18 cellular contexts compared by ENCODE assay signal in the genomic region with DNA sequence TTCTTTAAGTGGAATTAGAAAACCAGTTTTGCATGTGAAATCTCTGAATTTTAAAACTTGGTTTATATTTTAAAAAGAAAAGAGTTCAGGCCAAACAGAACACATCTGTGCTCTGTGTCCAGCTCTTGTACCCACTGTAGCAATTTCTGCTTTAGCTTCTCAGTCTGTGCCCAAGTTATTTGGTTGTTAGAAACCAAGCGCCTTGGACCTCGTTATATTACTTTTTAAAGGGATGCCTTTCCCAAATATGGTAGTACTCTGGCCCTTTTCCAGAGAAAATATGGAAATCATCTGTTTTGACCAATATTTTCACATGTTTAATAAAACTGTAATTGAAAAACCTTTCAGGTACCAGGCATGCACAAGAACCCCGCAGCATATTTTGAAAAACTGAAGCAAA. TPM values are rescaled to one million over a fixed set of nuclear protein-coding genes. Genes with fewer than 3 reads are reported as not detected.
DNase-seq lines count a peak whose midpoint lies in the region; ATAC-seq and TF ChIP-seq lines count a peak whose summit lies in the region.
"Had no signal": no experiment of that assay in that cellular context is flagged by ENCODE, and none has a peak within 500 bp of the region (broad histone marks: within the 10 kb centered on the region; RNA-seq: fewer than 3 reads in every experiment).

No MANE protein-coding gene starts in this region.

- no peak overlapping the region for H3K9ac ChIP-seq in rectal smooth muscle tissue (ENCODE audit: low read length)

- H3K36me3 ChIP-seq in CD8-positive, alpha-beta T cell (ENCODE audit: insufficient read depth, low read length) = no peaks in the 10 kb centered on the region
- no peaks in the 10 kb centered on the region for H3K36me3 ChIP-seq in rectal smooth muscle tissue (ENCODE audit: control insufficient read depth, insufficient read depth, low read length)
- H3K36me3 ChIP-seq: cardiac muscle cell had no signal

- H3K27me3 ChIP-seq in CD8-positive, alpha-beta T cell (ENCODE audit: insufficient read depth, low read length) = no peaks in the 10 kb centered on the region
- no peaks in the 10 kb centered on the region for H3K27me3 ChIP-seq in rectal smooth muscle tissue (ENCODE audit: control insufficient read depth, insufficient read depth, low read length)
- H3K27me3 ChIP-seq: cardiac muscle cell, hepatocyte, tibial artery had no signal

- peak overlapping the region; percentile 99 for H3K27ac Mint-ChIP-seq in T-helper 1 cell treated with Interleukin-12 subunit alpha and Interleukin-12 subunit beta and Interleukin-4 antibody, amounts not matched to agents 30 μg/mL and 1 μg/mL, for 36 hours
- H3K27ac Mint-ChIP-seq in CD8-positive, alpha-beta T cell = peak overlapping the region; percentile 94
- peak overlapping the region; percentile 97 for H3K27ac Mint-ChIP-seq in activated naive CD8-positive, alpha-beta T cell
- no peak overlapping the region for H3K27ac Mint-ChIP-seq in progenitor cell of endocrine pancreas

- H3K36me3 Mint-ChIP-seq in T-helper 1 cell treated with Interleukin-12 subunit alpha and Interleukin-12 subunit beta and Interleukin-4 antibody, amounts not matched to agents 30 μg/mL and 1 μg/mL, for 36 hours (ENCODE audit: low read depth) = peaks cover 52% of the 10 kb centered on the region
- H3K36me3 Mint-ChIP-seq in CD8-positive, alpha-beta T cell = peaks cover 67% of the 10 kb centered on the region
- H3K36me3 Mint-ChIP-seq in activated naive CD8-positive, alpha-beta T cell = peaks cover 49% of the 10 kb centered on the region
- H3K36me3 Mint-ChIP-seq in progenitor cell of endocrine pancreas (ENCODE audit: insufficient read depth) = peaks cover 25% of the 10 kb centered on the region

- no peak overlapping the region for H3K27ac ChIP-seq in CD8-positive, alpha-beta T cell (ENCODE audit: low read depth, low read length)
- peak overlapping the region; percentile 52 for H3K27ac ChIP-seq in rectal smooth muscle tissue (ENCODE audit: low read depth, low read length)
- H3K27ac ChIP-seq: 22Rv1, cardiac muscle cell, hepatocyte had no signal

- no peak for DNase-seq in T-helper 1 cell
- no peak for DNase-seq in CD8-positive, alpha-beta T cell
- DNase-seq in OCI-M2 (lab: John Stamatoyannopoulos, UW; ENCODE audit: unreplicated experiment) = no peak
- DNase-seq in progenitor cell of endocrine pancreas (ENCODE audit: low spot score, unreplicated experiment) = no peak
- DNase-seq in hypothalamus (lab: John Stamatoyannopoulos, UW) = no peak
- DNase-seq: IMR-90; kidney glomerular epithelial cell; NCI-H2081 treated with DMSO at 0.1 percent for 48 hours; NCI-H526; PC-3; stimulated activated CD4-positive, alpha-beta T cell treated with anti-CD3 and anti-CD28 coated beads, Interleukin-4, amount 100 ng/mL, for 1 hour; tibial artery had no signal

- no peak overlapping the region for H3K4me3 Mint-ChIP-seq in T-helper 1 cell treated with Interleukin-12 subunit alpha and Interleukin-12 subunit beta and Interleukin-4 antibody, amounts not matched to agents 30 μg/mL and 1 μg/mL, for 36 hours
- no peak overlapping the region for H3K4me3 Mint-ChIP-seq in CD8-positive, alpha-beta T cell
- H3K4me3 Mint-ChIP-seq in activated naive CD8-positive, alpha-beta T cell = peak overlapping the region; percentile 81
- H3K4me3 Mint-ChIP-seq in progenitor cell of endocrine pancreas (ENCODE audit: low read depth) = no peak overlapping the region

- CTCF ChIA-PET in CD8-positive, alpha-beta T cell (lab: Charles Lee) = interaction anchor here (0.9 to 2.3 kb wide), 4 partner anchors 10 to 314 kb away, joined by 3 to 9 read pairs (median 5); no protein-coding TSS in a partner anchor

- peaks cover 87% of the 10 kb centered on the region for H3K4me1 Mint-ChIP-seq in T-helper 1 cell treated with Interleukin-12 subunit alpha and Interleukin-12 subunit beta and Interleukin-4 antibody, amounts not matched to agents 30 μg/mL and 1 μg/mL, for 36 hours (ENCODE audit: low read depth)
- peaks cover 97% of the 10 kb centered on the region for H3K4me1 Mint-ChIP-seq in CD8-positive, alpha-beta T cell (ENCODE audit: low read depth)
- H3K4me1 Mint-ChIP-seq in activated naive CD8-positive, alpha-beta T cell (ENCODE audit: low read depth) = peaks cover 97% of the 10 kb centered on the region
- peaks cover 17% of the 10 kb centered on the region for H3K4me1 Mint-ChIP-seq in progenitor cell of endocrine pancreas (ENCODE audit: low read depth)

- H3K4me1 ChIP-seq in CD8-positive, alpha-beta T cell (ENCODE audit: insufficient read depth, low read length) = peaks cover 99% of the 10 kb centered on the region
- H3K4me1 ChIP-seq in rectal smooth muscle tissue (ENCODE audit: control insufficient read depth, insufficient read depth, low read length) = peaks cover 37% of the 10 kb centered on the region

- intact Hi-C loops in CD8-positive, alpha-beta T cell (cut with DNase I, micrococcal nuclease) = loop anchor here in 1 of 2 experiments (5.0 kb wide), 1 partner anchor 34 kb away; no protein-coding TSS in a partner anchor

- POLR2A ChIA-PET in CD8-positive, alpha-beta T cell (lab: Charles Lee) = interaction anchor here (0.8 to 3.6 kb wide), 4 partner anchors 9 to 31 kb away, joined by 3 to 24 read pairs (median 4); no protein-coding TSS in a partner anchor

- TF ChIP-seq CTCF in CD8-positive, alpha-beta T cell (IDR thresholded peaks at IDR 0.05) = no peak
- no peak for TF ChIP-seq CTCF in progenitor cell of endocrine pancreas (IDR thresholded peaks at IDR 0.05; ENCODE audit: unreplicated experiment)

- no peaks in the 10 kb centered on the region for H3K9me3 Mint-ChIP-seq in T-helper 1 cell treated with Interleukin-12 subunit alpha and Interleukin-12 subunit beta and Interleukin-4 antibody, amounts not matched to agents 30 μg/mL and 1 μg/mL, for 36 hours
- H3K9me3 Mint-ChIP-seq in CD8-positive, alpha-beta T cell = no peaks in the 10 kb centered on the region
- no peaks in the 10 kb centered on the region for H3K9me3 Mint-ChIP-seq in activated naive CD8-positive, alpha-beta T cell (ENCODE audit: low read depth)
- no peaks in the 10 kb centered on the region for H3K9me3 Mint-ChIP-seq in progenitor cell of endocrine pancreas (ENCODE audit: low read depth)

- no peaks in the 10 kb centered on the region for H3K27me3 Mint-ChIP-seq in T-helper 1 cell treated with Interleukin-12 subunit alpha and Interleukin-12 subunit beta and Interleukin-4 antibody, amounts not matched to agents 30 μg/mL and 1 μg/mL, for 36 hours (ENCODE audit: low read depth)
- H3K27me3 Mint-ChIP-seq in CD8-positive, alpha-beta T cell (ENCODE audit: low read depth) = no peaks in the 10 kb centered on the region
- H3K27me3 Mint-ChIP-seq in activated naive CD8-positive, alpha-beta T cell = no peaks in the 10 kb centered on the region
- no peaks in the 10 kb centered on the region for H3K27me3 Mint-ChIP-seq in progenitor cell of endocrine pancreas

- H3K4me3 ChIP-seq in CD8-positive, alpha-beta T cell (ENCODE audit: low read depth, low read length) = no peak overlapping the region
- no peak overlapping the region for H3K4me3 ChIP-seq in rectal smooth muscle tissue (ENCODE audit: low read length)
- H3K4me3 ChIP-seq: cardiac muscle cell, hepatocyte, tibial artery had no signal

- no peak for ATAC-seq in CD8-positive, alpha-beta T cell
- ATAC-seq: PC-3 had no signal

- no peaks in the 10 kb centered on the region for H3K9me3 ChIP-seq in CD8-positive, alpha-beta T cell (ENCODE audit: low read length)
- H3K9me3 ChIP-seq: tibial artery had no signal

RNA-seq across cellular contexts. Expression of a gene that starts 27.3 kb away (rescaled TPM):
- 100 to 1,000 TPM; 191 to 197 TPM for total RNA-seq in CD8-positive, alpha-beta T cell
- 21.1 and 21.2 TPM in 2 replicates for total RNA-seq in progenitor cell of endocrine pancreas
